Comparison of ENCODE assay signal across 9 cellular contexts in genomic region chr10:72250666-72251065, GRCh38. TPM values are rescaled to one million over a fixed set of nuclear protein-coding genes. Genes with fewer than 3 reads are reported as not detected.
DNase-seq lines count a peak whose midpoint lies in the region; FAIRE-seq and TF ChIP-seq lines count a peak whose summit lies in the region.
"Had no signal": no experiment of that assay in that cellular context is flagged by ENCODE, and none has a peak within 500 bp of the region (broad histone marks: within the 10 kb centered on the region; RNA-seq: fewer than 3 reads in every experiment).

No MANE protein-coding gene starts in this region.

- no peaks in the 10 kb centered on the region for H3K27me3 ChIP-seq in Loucy (ENCODE audit: insufficient read depth, low read length, poor library complexity, severe bottlenecking)
- no peaks in the 10 kb centered on the region for H3K27me3 ChIP-seq in astrocyte (ENCODE audit: insufficient read depth, low read length)
- H3K27me3 ChIP-seq in suprapubic skin, result no peaks in the 10 kb centered on the region

- peak overlapping the region; percentile 29 for H3K9ac ChIP-seq in Loucy (ENCODE audit: low read depth, low read length, poor library complexity, severe bottlenecking)
- H3K9ac ChIP-seq in astrocyte (ENCODE audit: low read length), result no peak overlapping the region
- H3K9ac ChIP-seq in kidney (ENCODE audit: low read length in 2 of 2), result peak overlapping the region in 1 of 2 donors; percentile 2

- no peaks in the 10 kb centered on the region for H3K9me2 ChIP-seq in Loucy (replicated peaks; ENCODE audit: low read depth, low read length)

- H3K9me3 ChIP-seq in Loucy (ENCODE audit: insufficient read depth, low read depth, low read length) (no peaks in the 10 kb centered on the region), astrocyte (ENCODE audit: insufficient read depth, low read depth, low read length) (no peaks in the 10 kb centered on the region), kidney (ENCODE audit: control insufficient read depth in 1 of 2, low read length in 2 of 2) (no peaks in the 10 kb centered on the region), suprapubic skin (no peaks in the 10 kb centered on the region)

- 67% methylated on average over 1 of the region's 1 CpG for WGBS in suprapubic skin

- TF ChIP-seq EP300 in suprapubic skin (IDR thresholded peaks at IDR 0.05), result no peak

- peak overlapping the region; percentile 55; the same call in 1 of the 2 replicates for H2AFZ ChIP-seq in Loucy (ENCODE audit: low read length)
- H2AFZ ChIP-seq in astrocyte (ENCODE audit: low read depth, low read length), result no peak overlapping the region

- DNase-seq in astrocyte (ENCODE audit: low read depth) (peak; percentile 86), kidney (peak; percentile 73), suprapubic skin (ENCODE audit: low spot score in 2 of 2) (no peak), medulla oblongata (ENCODE audit: extremely low spot score) (no peak), cortex of kidney (lab: John Stamatoyannopoulos, UW) (no peak), T1000 (lab: John Stamatoyannopoulos, UW) (no peak)
- DNase-seq: T-helper 9 cell had no signal

- no peaks in the 10 kb centered on the region for H3K9me3 Mint-ChIP-seq in astrocyte (ENCODE audit: unreplicated experiment)
- H3K9me3 Mint-ChIP-seq: IgD-negative memory B cell had no signal

- H3K4me3 ChIP-seq in Loucy (ENCODE audit: low read length, poor library complexity, severe bottlenecking) (no peak overlapping the region), astrocyte (ENCODE audit: insufficient read depth, low read depth, low read length) (no peak overlapping the region), kidney (ENCODE audit: low read length in 2 of 2) (no peak overlapping the region), suprapubic skin (no peak overlapping the region)

- FAIRE-seq in astrocyte (lab: Jason Lieb, UNC) (no peak), kidney (lab: Jason Lieb, UNC) (no peak)

- H3K79me2 ChIP-seq in Loucy (ENCODE audit: insufficient read depth, low read length), result peaks cover 14% of the 10 kb centered on the region; the same call in 1 of the 2 replicates
- no peaks in the 10 kb centered on the region for H3K79me2 ChIP-seq in astrocyte (ENCODE audit: insufficient read depth, low read length)

- peaks cover 29% of the 10 kb centered on the region for H3K4me1 Mint-ChIP-seq in astrocyte (ENCODE audit: low read depth, unreplicated experiment)

- H3K4me3 Mint-ChIP-seq in astrocyte (ENCODE audit: unreplicated experiment), result no peak overlapping the region

- no peak overlapping the region for H3K4me2 ChIP-seq in Loucy (ENCODE audit: low read depth, low read length, poor library complexity, severe bottlenecking)
- H3K4me2 ChIP-seq in astrocyte (ENCODE audit: low read length), result no peak overlapping the region

- TF ChIP-seq POLR2A in suprapubic skin (IDR thresholded peaks at IDR 0.05), result no peak

- H3K4me1 ChIP-seq in Loucy (ENCODE audit: insufficient read depth, low read length, poor library complexity, severe bottlenecking) (peaks cover 74% of the 10 kb centered on the region), astrocyte (ENCODE audit: insufficient read depth, low read length) (peaks cover 5% of the 10 kb centered on the region), kidney (ENCODE audit: control insufficient read depth in 1 of 2, insufficient read depth in 1 of 2, low read depth in 1 of 2, low read length in 2 of 2) (peaks cover 45 to 46% of the 10 kb centered on the region in 2 donors), suprapubic skin (peaks cover 100% of the 10 kb centered on the region)

- H3K27ac ChIP-seq in astrocyte (ENCODE audit: low read depth, low read length) (no peak overlapping the region), kidney (ENCODE audit: low read depth in 2 of 2, low read length in 2 of 2) (peak overlapping the region in 1 of 2 donors; percentile 15), suprapubic skin (peak overlapping the region; percentile 58)

- H4K20me1 ChIP-seq in Loucy (ENCODE audit: insufficient read depth, low read length, poor library complexity, severe bottlenecking) (no peaks in the 10 kb centered on the region), astrocyte (ENCODE audit: insufficient read depth, low read length) (no peaks in the 10 kb centered on the region)

- TF ChIP-seq CTCF in Loucy (conservative IDR thresholded peaks at IDR 0.05; ENCODE audit: low read length) (no peak), astrocyte (IDR thresholded peaks at IDR 0.05; ENCODE audit: insufficient read depth, low read depth, low read length) (no peak), kidney (IDR thresholded peaks at IDR 0.05; ENCODE audit: borderline replicate concordance, extremely low read depth, insufficient read depth) (no peak), suprapubic skin (IDR thresholded peaks at IDR 0.05) (no peak)

- intact Hi-C loops in kidney (cut with DNase I), result no loop called here

- H3K27ac Mint-ChIP-seq in astrocyte (ENCODE audit: unreplicated experiment), result peak overlapping the region; percentile 34

- no peaks in the 10 kb centered on the region for H3K36me3 Mint-ChIP-seq in astrocyte (ENCODE audit: low read depth, unreplicated experiment)

- H3F3A ChIP-seq in Loucy (ENCODE audit: low read depth), result peaks cover 20% of the 10 kb centered on the region

- H3K36me3 ChIP-seq in Loucy (ENCODE audit: insufficient read depth, low read length) (no peaks in the 10 kb centered on the region), astrocyte (ENCODE audit: insufficient read depth, low read length) (no peaks in the 10 kb centered on the region), kidney (ENCODE audit: control insufficient read depth in 1 of 2, insufficient read depth in 2 of 2, low read length in 2 of 2) (no peaks in the 10 kb centered on the region), suprapubic skin (no peaks in the 10 kb centered on the region)

- peaks cover 3% of the 10 kb centered on the region for H3K27me3 Mint-ChIP-seq in astrocyte (ENCODE audit: low read depth, unreplicated experiment)
- H3K27me3 Mint-ChIP-seq: IgD-negative memory B cell had no signal

RNA-seq across cellular contexts. Expression of gene DDIT4, which starts 23.1 kb away (rescaled TPM):
- total RNA-seq in astrocyte (244 and 313 TPM in 2 replicates), kidney (292 TPM), suprapubic skin (100 to 1,000 TPM; 170 to 246 (median 225) TPM)
- 96.9 TPM for polyA plus RNA-seq in kidney (ENCODE audit: insufficient read depth, low read depth, low replicate concordance)

RNA-seq across cellular contexts. Expression of gene ASCC1, which starts 34.6 kb away (rescaled TPM):
- 32.5 and 33.9 TPM in 2 replicates for total RNA-seq in astrocyte
- 36.1 TPM for total RNA-seq in kidney
- 24.0 TPM for polyA plus RNA-seq in kidney (ENCODE audit: insufficient read depth, low read depth, low replicate concordance)
- 10 to 100 TPM; 20.2 to 31.7 (median 21.2) TPM for total RNA-seq in suprapubic skin

RNA-seq across cellular contexts. Expression of gene ANAPC16, which starts 34.9 kb away (rescaled TPM):
- total RNA-seq in astrocyte (44.2 and 47.3 TPM in 2 replicates), kidney (132 TPM), suprapubic skin (10 to 100 TPM; 57.0 to 83.2 (median 69.3) TPM)
- 210 TPM for polyA plus RNA-seq in kidney (ENCODE audit: insufficient read depth, low read depth, low replicate concordance)

Comparison
In these comparisons a context has a peak if more than half of its experiments do, and no peak if none do; other contexts are left out.
1. DNase-seq: peak in astrocyte (single experiment) and kidney (single experiment); none in suprapubic skin (0 of 2), medulla oblongata (single experiment), cortex of kidney (single experiment) and T1000 (single experiment).